In genomic region chr11:58562375-58562800, GRCh38 we compare ENCODE assay signal across 1 cellular context.
TF ChIP-seq lines count a peak whose summit lies in the region.

No MANE protein-coding gene starts in this region.

TF ChIP-seq in GM12878, 131 proteins besides CTCF, POLR2A, EP300 and RAD21:
- peak in 1 of 2 experiments; percentile 13; a peak in 1 of 4 replicates for TF ChIP-seq BHLHE40 (IDR thresholded peaks at IDR 0.05; ENCODE audit: borderline replicate concordance in 1 of 2, low read depth in 2 of 2, low read length in 1 of 2)
- TF ChIP-seq MEF2A (IDR thresholded peaks at IDR 0.05; ENCODE audit: insufficient read depth, low read depth, low read length): 0 out of 2 replicates have a peak, but pooled peaks have one; percentile 32
- TF ChIP-seq ETV6 (conservative IDR thresholded peaks at IDR 0.05 in 1 of 2, IDR thresholded peaks at IDR 0.05 in 1 of 2; ENCODE audit: borderline replicate concordance in 1 of 2, low read depth in 1 of 2): 0 out of 4 replicates have a peak, but pooled peaks of 1 of the 2 experiments have one; percentile 10
- TF ChIP-seq POU2F2 (IDR thresholded peaks at IDR 0.05; ENCODE audit: borderline replicate concordance, low read depth, low read length): no peak
- no peak for TF ChIP-seq EZH2 (IDR thresholded peaks at IDR 0.05; ENCODE audit: borderline replicate concordance, control insufficient read depth, low read depth, low read length)
- TF ChIP-seq TCF7 (IDR thresholded peaks at IDR 0.05; ENCODE audit: borderline replicate concordance): peak; percentile 73
- TF ChIP-seq USF2 (IDR thresholded peaks at IDR 0.05; ENCODE audit: borderline replicate concordance, low read depth, low read length): no peak
- peak; percentile 83 for TF ChIP-seq CREB1 (IDR thresholded peaks at IDR 0.05; ENCODE audit: low read depth)
- peak; percentile 67 for TF ChIP-seq RUNX3 (IDR thresholded peaks at IDR 0.05; ENCODE audit: low read length)
- TF ChIP-seq NFIC (IDR thresholded peaks at IDR 0.05; ENCODE audit: low read depth, low read length): peak; percentile 39; the same call in 1 of the 2 replicates
- peak; percentile 43 for TF ChIP-seq JUNB (IDR thresholded peaks at IDR 0.05)
- TF ChIP-seq IKZF2 (IDR thresholded peaks at IDR 0.05): peak; percentile 29 to 60; a peak in 3 of 4 replicates
- TF ChIP-seq HSF1 (IDR thresholded peaks at IDR 0.05; ENCODE audit: low read depth, low read length): no peak
- peak; percentile 64 for TF ChIP-seq CREM (IDR thresholded peaks at IDR 0.05; ENCODE audit: low read depth)
- no peak for TF ChIP-seq EGR1 (IDR thresholded peaks at IDR 0.05; ENCODE audit: borderline replicate concordance in 1 of 2, low read depth in 2 of 2, low read length in 2 of 2)
- TF ChIP-seq MTA2 (IDR thresholded peaks at IDR 0.05; ENCODE audit: low read depth): peak; percentile 16; the same call in 1 of the 2 replicates
- peak; percentile 44; the same call in 1 of the 2 replicates for TF ChIP-seq GABPA (IDR thresholded peaks at IDR 0.05; ENCODE audit: low read depth)
- TF ChIP-seq RELB (IDR thresholded peaks at IDR 0.05; ENCODE audit: low read depth): no peak
- TF ChIP-seq NR2F1 (conservative IDR thresholded peaks at IDR 0.05): no peak
